9 cellular contexts compared by ENCODE assay signal in genomic region chr2:105873721-105874120, GRCh38.
A peak's percentile ranks its signal among the peaks of the same experiment; 100 is the strongest.
DNase-seq lines count a peak whose midpoint lies in the region; ATAC-seq and TF ChIP-seq lines count a peak whose summit lies in the region.
"Had no signal": no experiment of that assay in that cellular context is flagged by ENCODE, and none has a peak within 500 bp of the region (broad histone marks: within the 10 kb centered on the region; RNA-seq: fewer than 3 reads in every experiment).

No MANE protein-coding gene starts in this region.

- ATAC-seq in GM18519 (IDR thresholded peaks at IDR 0.05; ENCODE audit: low FRiP score, unreplicated experiment) (peak; percentile 88), HG02610 (IDR thresholded peaks at IDR 0.05; ENCODE audit: unreplicated experiment) (peak; percentile 92), Panc1 (peak; percentile 83), psoas muscle (peak; percentile 44 to 69 (median 64))

- H3K27me3 ChIP-seq in Panc1 (ENCODE audit: control insufficient read depth, insufficient read depth, low read length): no peaks in the 10 kb centered on the region
- H3K27me3 ChIP-seq in psoas muscle (ENCODE audit: insufficient read depth in 3 of 3, low read length in 2 of 3): no peaks in the 10 kb centered on the region
- H3K27me3 ChIP-seq: upper lobe of left lung had no signal

- CTCF ChIA-PET in Panc1 (lab: Charles Lee): no interaction called here

- POLR2A ChIA-PET in Panc1 (lab: Charles Lee): no interaction called here

- H3K4me1 ChIP-seq in Panc1 (ENCODE audit: control insufficient read depth, insufficient read depth, low read length) (no peaks in the 10 kb centered on the region; the same call in 1 of the 2 replicates), psoas muscle (peaks cover 22% of the 10 kb centered on the region)

- DNase-seq in Panc1 (ENCODE audit: low read depth, low spot score) (no peak), astrocyte of the spinal cord (ENCODE audit: low read depth, low spot score) (peak; percentile 77), psoas muscle (no peak), head of caudate nucleus (no peak), posterior cingulate gyrus (no peak), DMS153 treated with DMSO at 0.1 percent for 48 hours (lab: John Stamatoyannopoulos, UW; ENCODE audit: unreplicated experiment) (no peak)

- 62 to 77% (median 63%) methylated on average over 8 of the region's 8 CpGs for WGBS in psoas muscle, 3 donors

- no peak for TF ChIP-seq CTCF in Panc1 (IDR thresholded peaks at IDR 0.05)
- TF ChIP-seq CTCF in astrocyte of the spinal cord (IDR thresholded peaks at IDR 0.05; ENCODE audit: low read depth, low read length): no peak
- TF ChIP-seq CTCF in psoas muscle (IDR thresholded peaks at IDR 0.05): no peak

- in situ Hi-C loops in Panc1 (cut with HindIII; ENCODE audit: low pct_unique_long_range_greater_than_20kb, low sequenced_read_pairs) (no loop called here), astrocyte of the spinal cord (cut with HindIII; ENCODE audit: low sequenced_read_pairs) (no loop called here)

- intact Hi-C loops in Panc1 (cut with micrococcal nuclease; ENCODE audit: unreplicated experiment) (no loop called here), psoas muscle (cut with DNase I) (no loop called here), head of caudate nucleus (cut with DNase I) (no loop called here), posterior cingulate gyrus (cut with DNase I) (no loop called here)

- H3K36me3 ChIP-seq in Panc1 (ENCODE audit: control insufficient read depth, insufficient read depth, low read length): no peaks in the 10 kb centered on the region
- peaks cover 0 to 2% of the 10 kb centered on the region in 2 donors for H3K36me3 ChIP-seq in psoas muscle (ENCODE audit: insufficient read depth in 1 of 2, low read depth in 1 of 2)
- H3K36me3 ChIP-seq: upper lobe of left lung had no signal

- H3K9me3 ChIP-seq in Panc1 (ENCODE audit: control insufficient read depth, insufficient read depth, low read depth, low read length): no peaks in the 10 kb centered on the region
- peaks cover 2% of the 10 kb centered on the region for H3K9me3 ChIP-seq in psoas muscle
- H3K9me3 ChIP-seq: upper lobe of left lung had no signal

- H3K27ac ChIP-seq in Panc1 (ENCODE audit: low read length): no peak overlapping the region
- H3K27ac ChIP-seq in psoas muscle: no peak overlapping the region
- H3K27ac ChIP-seq: upper lobe of left lung had no signal

- BruUV-seq in Panc1 (replicated peaks; lab: Mats Ljungman, UMichigan): no TSS peak

- H3K4me3 ChIP-seq in Panc1 (ENCODE audit: low read depth in 2 of 2, low read length in 2 of 2) (no peak overlapping the region), astrocyte of the spinal cord (ENCODE audit: low read depth, low read length) (no peak overlapping the region), psoas muscle (no peak overlapping the region)
- H3K4me3 ChIP-seq: upper lobe of left lung had no signal
